In the genomic region with DNA sequence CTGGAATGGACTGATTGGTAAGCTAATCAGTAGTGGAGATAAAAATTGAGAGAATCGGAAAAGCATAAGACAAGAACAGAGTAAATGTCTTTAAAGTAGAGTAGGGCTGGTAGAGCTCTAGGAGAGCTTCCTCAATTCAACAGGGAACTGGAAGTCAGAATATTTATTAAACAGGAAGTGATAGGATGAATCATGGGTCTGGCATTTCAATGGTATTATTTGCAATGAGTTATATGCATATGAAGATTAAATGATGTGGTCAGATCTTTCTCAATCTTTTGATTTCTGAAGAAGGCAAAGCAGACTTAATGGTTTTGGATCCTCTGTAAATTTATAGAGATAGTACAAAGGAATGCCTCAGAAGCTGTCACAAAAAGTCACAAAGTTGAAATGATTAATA, we compare ENCODE assay signal across 18 cellular contexts.
DNase-seq lines count a peak whose midpoint lies in the region; ATAC-seq and TF ChIP-seq lines count a peak whose summit lies in the region.
"Had no signal": no experiment of that assay in that cellular context is flagged by ENCODE, and none has a peak within 500 bp of the region (broad histone marks: within the 10 kb centered on the region; RNA-seq: fewer than 3 reads in every experiment).

No MANE protein-coding gene starts in this region.

- H4K8ac ChIP-seq in mesendoderm (ENCODE audit: low read depth, low read length), result no peak overlapping the region

- no peak overlapping the region for H3K4me3 Mint-ChIP-seq in progenitor cell of endocrine pancreas (ENCODE audit: low read depth)
- no peak overlapping the region for H3K4me3 Mint-ChIP-seq in natural killer cell treated with Interleukin-12 subunit alpha and Interleukin-12 subunit beta and Interleukin-15 and Interleukin-18, amount 100 ng/mL, for 72 hours
- H3K4me3 Mint-ChIP-seq: nephron had no signal

- H2AK5ac ChIP-seq in mesendoderm (ENCODE audit: low read length), result no peak overlapping the region

- H3K27me3 ChIP-seq in mesendoderm (ENCODE audit: insufficient read depth, low read length, poor library complexity), result no peaks in the 10 kb centered on the region

- ATAC-seq in GM19023 (IDR thresholded peaks at IDR 0.05; ENCODE audit: unreplicated experiment), result no peak
- no peak for ATAC-seq in natural killer cell treated with Interleukin-12 subunit alpha and Interleukin-12 subunit beta and Interleukin-15 and Interleukin-18, amount 100 ng/mL, for 72 hours

- H3K23ac ChIP-seq in mesendoderm (ENCODE audit: low read length), result no peak overlapping the region

- H3K4me3 ChIP-seq in cardiac fibroblast (replicated peaks in 1 of 2; ENCODE audit: low read depth in 2 of 2, low read length in 2 of 2) (no peak overlapping the region), mesendoderm (ENCODE audit: low read length) (no peak overlapping the region)

- H3K9me3 Mint-ChIP-seq in progenitor cell of endocrine pancreas (ENCODE audit: low read depth), result no peaks in the 10 kb centered on the region
- H3K9me3 Mint-ChIP-seq in natural killer cell treated with Interleukin-12 subunit alpha and Interleukin-12 subunit beta and Interleukin-15 and Interleukin-18, amount 100 ng/mL, for 72 hours, result peaks cover 7% of the 10 kb centered on the region
- H3K9me3 Mint-ChIP-seq: activated T-helper 2 cell treated with anti-CD3 and anti-CD28 coated beads, Interferon-gamma antibody, Interleukin-2, Interleukin-4, amounts not matched to agents 10 μg/mL and 5 μg/mL and 100 μg/mL, durations not matched to agents 14 hours and 24 hours and 36 hours; nephron had no signal

- H3K36me3 ChIP-seq in mesendoderm (ENCODE audit: control insufficient read depth, insufficient read depth, low read length), result no peaks in the 10 kb centered on the region

- H2BK5ac ChIP-seq in mesendoderm (ENCODE audit: low read length), result no peak overlapping the region

- H3K4ac ChIP-seq in mesendoderm (ENCODE audit: low read depth, low read length), result no peak overlapping the region

- DNase-seq in HCEC 1CT, result peak; percentile 84
- peak; percentile 37 for DNase-seq in NOMO-1 treated with dmso at 0.1 percent for 144 hours (lab: John Stamatoyannopoulos, UW; ENCODE audit: unreplicated experiment)
- peak; percentile 5 to 18 for DNase-seq in cardiac fibroblast (ENCODE audit: low read depth in 2 of 2)
- DNase-seq in mesendoderm, result peak; percentile 4
- no peak for DNase-seq in progenitor cell of endocrine pancreas (ENCODE audit: low spot score, unreplicated experiment)
- no peak for DNase-seq in natural killer cell treated with Interleukin-12 subunit alpha and Interleukin-12 subunit beta and Interleukin-15 and Interleukin-18, amount 100 ng/mL, for 72 hours (ENCODE audit: low spot score)
- no peak for DNase-seq in HEK293T (ENCODE audit: extremely low spot score)
- DNase-seq: anterior cingulate cortex, C1 segment of cervical spinal cord, cortex of kidney, GDM1, Kasumi-1, NCI-H2029 treated with DMSO at 0.1 percent for 48 hours, NCI-H69, Right ventricle myocardium superior had no signal

- no peak overlapping the region for H3K4me2 ChIP-seq in mesendoderm (ENCODE audit: low read length)

- CTCF ChIA-PET in HEK293T (lab: Yijun Ruan, JAX), result no interaction called here

- H3K18ac ChIP-seq in mesendoderm (ENCODE audit: low read length), result no peak overlapping the region

- WGBS in mesendoderm (ENCODE audit: extremely low coverage, insufficient coverage, low lambda C conversion rate), result no CpG with 5 or more reads among the region's 1 CpG

- H3K79me2 ChIP-seq in mesendoderm (ENCODE audit: control insufficient read depth, insufficient read depth, low read length), result no peaks in the 10 kb centered on the region

- no peak overlapping the region for H3K27ac ChIP-seq in mesendoderm (ENCODE audit: low read depth, low read length)

- no peaks in the 10 kb centered on the region for H3K36me3 Mint-ChIP-seq in progenitor cell of endocrine pancreas (ENCODE audit: insufficient read depth)
- no peaks in the 10 kb centered on the region for H3K36me3 Mint-ChIP-seq in natural killer cell treated with Interleukin-12 subunit alpha and Interleukin-12 subunit beta and Interleukin-15 and Interleukin-18, amount 100 ng/mL, for 72 hours

- no peak overlapping the region for H2BK120ac ChIP-seq in mesendoderm (ENCODE audit: low read depth, low read length)

- no peak overlapping the region for H3K9ac ChIP-seq in mesendoderm (ENCODE audit: low read length)

- POLR2A ChIA-PET in HEK293T (lab: Yijun Ruan, JAX), result no interaction called here

- no peaks in the 10 kb centered on the region for H3K4me1 Mint-ChIP-seq in progenitor cell of endocrine pancreas (ENCODE audit: low read depth)
- H3K4me1 Mint-ChIP-seq in natural killer cell treated with Interleukin-12 subunit alpha and Interleukin-12 subunit beta and Interleukin-15 and Interleukin-18, amount 100 ng/mL, for 72 hours (ENCODE audit: low read depth in 2 of 2), result no peaks in the 10 kb centered on the region
- H3K4me1 Mint-ChIP-seq: nephron had no signal

- no peak overlapping the region for H3K56ac ChIP-seq in mesendoderm (ENCODE audit: low read length)

- H3K4me1 ChIP-seq in mesendoderm (ENCODE audit: control insufficient read depth, low read depth, low read length), result no peaks in the 10 kb centered on the region

- TF ChIP-seq CTCF in cardiac fibroblast (IDR thresholded peaks at IDR 0.05; ENCODE audit: low read depth, low read length), result no peak
- no peak for TF ChIP-seq CTCF in progenitor cell of endocrine pancreas (IDR thresholded peaks at IDR 0.05; ENCODE audit: unreplicated experiment)

- no peaks in the 10 kb centered on the region for H3K27me3 Mint-ChIP-seq in progenitor cell of endocrine pancreas
- H3K27me3 Mint-ChIP-seq in natural killer cell treated with Interleukin-12 subunit alpha and Interleukin-12 subunit beta and Interleukin-15 and Interleukin-18, amount 100 ng/mL, for 72 hours, result no peaks in the 10 kb centered on the region

- H2BK15ac ChIP-seq in mesendoderm (replicated peaks; ENCODE audit: low read depth), result no peak overlapping the region

- no peak overlapping the region for H4K5ac ChIP-seq in mesendoderm (ENCODE audit: low read length)

- no peaks in the 10 kb centered on the region for H3K79me1 ChIP-seq in mesendoderm (ENCODE audit: low read length)

- no peak overlapping the region for H3K27ac Mint-ChIP-seq in progenitor cell of endocrine pancreas
- no peak overlapping the region for H3K27ac Mint-ChIP-seq in natural killer cell treated with Interleukin-12 subunit alpha and Interleukin-12 subunit beta and Interleukin-15 and Interleukin-18, amount 100 ng/mL, for 72 hours
- H3K27ac Mint-ChIP-seq: activated T-helper 2 cell treated with anti-CD3 and anti-CD28 coated beads, Interferon-gamma antibody, Interleukin-2, Interleukin-4, amounts not matched to agents 10 μg/mL and 5 μg/mL and 100 μg/mL, durations not matched to agents 14 hours and 24 hours and 36 hours; nephron had no signal

TF ChIP-seq in HEK293T, 16 proteins besides CTCF, POLR2A, EP300 and RAD21:
- TF ChIP-seq FOXA1 (IDR thresholded peaks at IDR 0.05) (no peak), CTBP1 (IDR thresholded peaks at IDR 0.05; ENCODE audit: borderline replicate concordance) (no peak), TARDBP (IDR thresholded peaks at IDR 0.05) (no peak), ARNT (IDR thresholded peaks at IDR 0.05) (no peak), L3MBTL2 (conservative IDR thresholded peaks at IDR 0.05) (no peak), ZNF384 (IDR thresholded peaks at IDR 0.05) (no peak), SUZ12 (IDR thresholded peaks at IDR 0.05) (no peak), BHLHE40 (IDR thresholded peaks at IDR 0.05; ENCODE audit: borderline replicate concordance) (no peak), HDGF (IDR thresholded peaks at IDR 0.05; ENCODE audit: borderline replicate concordance) (no peak), NFRKB (IDR thresholded peaks at IDR 0.05) (no peak), LEF1 (IDR thresholded peaks at IDR 0.05; ENCODE audit: borderline replicate concordance) (no peak), FOXK2 (IDR thresholded peaks at IDR 0.05) (no peak), SP1 (IDR thresholded peaks at IDR 0.05) (no peak), FOXM1 (IDR thresholded peaks at IDR 0.05; ENCODE audit: borderline replicate concordance) (no peak), ELF4 (IDR thresholded peaks at IDR 0.05) (no peak), PKNOX1 (IDR thresholded peaks at IDR 0.05) (no peak)
TF ChIP-seq in HEK293T: peak in this region for 0.

Comparison
In these comparisons a context has a peak if more than half of its experiments do, and no peak if none do; other contexts are left out.
1. DNase-seq: peak in HCEC 1CT (single experiment), NOMO-1 treated with dmso at 0.1 percent for 144 hours (single experiment), cardiac fibroblast (2 of 2) and mesendoderm (single experiment); none in progenitor cell of endocrine pancreas (single experiment), natural killer cell treated with Interleukin-12 subunit alpha and Interleukin-12 subunit beta and Interleukin-15 and Interleukin-18, amount 100 ng/mL, for 72 hours (single experiment) and HEK293T (single experiment).